In genomic region chr1:172638885-172639831, GRCh38 we compare ENCODE assay signal across 9 cellular contexts. TPM values are rescaled to one million over a fixed set of nuclear protein-coding genes. Genes with fewer than 3 reads are reported as not detected.
DNase-seq lines count a peak whose midpoint lies in the region; ATAC-seq lines count a peak whose summit lies in the region.
"Had no signal": no experiment of that assay in that cellular context is flagged by ENCODE, and none has a peak within 500 bp of the region (broad histone marks: within the 10 kb centered on the region; RNA-seq: fewer than 3 reads in every experiment).

No MANE protein-coding gene starts in this region.

- DNase-seq in activated gamma-delta T cell treated with Interleukin-2 at 50 U/mL for 16 hours = peak; percentile 46
- DNase-seq in activated gamma-delta T cell (lab: John Stamatoyannopoulos, UW) = no peak
- DNase-seq in activated CD8-positive, alpha-beta memory T cell treated with anti-CD3 and anti-CD28 coated beads, Interleukin-2, amount 50 U/mL, for 1 hour (ENCODE audit: extremely low read depth) = peak; percentile 53
- DNase-seq in left cardiac atrium = no peak
- peak; percentile 28 to 56 for DNase-seq in stimulated activated CD8-positive, alpha-beta memory T cell treated with anti-CD3 and anti-CD28 coated beads, Interleukin-4, amount 100 ng/mL, for 1 hour (ENCODE audit: low read depth in 2 of 2, low spot score in 1 of 2)
- no peak for DNase-seq in C1 segment of cervical spinal cord (lab: John Stamatoyannopoulos, UW)
- DNase-seq in COLO668 (lab: John Stamatoyannopoulos, UW; ENCODE audit: unreplicated experiment) = no peak

- H3K27ac ChIP-seq in KOPT-K1 (ENCODE audit: low read depth, low read length, poor library complexity, severe bottlenecking) = peak overlapping the region; percentile 55
- H3K27ac ChIP-seq: BLaER1 treated with 17β-estradiol and CSF1 and Interleukin-3, amounts not matched to agents 10 nM and 100 nM had no signal

- ATAC-seq in left cardiac atrium = peak; percentile 33 to 38

- H3K36me3 ChIP-seq in KOPT-K1 (ENCODE audit: insufficient read depth, low read length) = no peaks in the 10 kb centered on the region
- H3K36me3 ChIP-seq: BLaER1 treated with 17β-estradiol and CSF1 and Interleukin-3, amounts not matched to agents 10 nM and 100 nM had no signal

- intact Hi-C loops in left cardiac atrium (cut with DNase I) = no loop called here

- H3K9me3 ChIP-seq in KOPT-K1 (ENCODE audit: insufficient read depth, low read length, poor library complexity, severe bottlenecking) = no peaks in the 10 kb centered on the region

RNA-seq across cellular contexts. Expression of gene FASLG, which starts 19.7 kb away (rescaled TPM):
- under 1 TPM in 1 of 2 donors, not detected in 1; 0.27 TPM for total RNA-seq in left cardiac atrium

Comparison
In these comparisons a context has a peak if more than half of its experiments do, and no peak if none do; other contexts are left out.
1. DNase-seq: peak in activated gamma-delta T cell treated with Interleukin-2 at 50 U/mL for 16 hours (single experiment), activated CD8-positive, alpha-beta memory T cell treated with anti-CD3 and anti-CD28 coated beads, Interleukin-2, amount 50 U/mL, for 1 hour (single experiment) and stimulated activated CD8-positive, alpha-beta memory T cell treated with anti-CD3 and anti-CD28 coated beads, Interleukin-4, amount 100 ng/mL, for 1 hour (2 of 2); none in activated gamma-delta T cell (single experiment), left cardiac atrium (single experiment), C1 segment of cervical spinal cord (0 of 14) and COLO668 (single experiment).